In genomic region chr18:52992041-52992440, GRCh38 we compare ENCODE assay signal across 12 cellular contexts.
DNase-seq lines count a peak whose midpoint lies in the region; ATAC-seq and TF ChIP-seq lines count a peak whose summit lies in the region.
"Had no signal": no experiment of that assay in that cellular context is flagged by ENCODE, and none has a peak within 500 bp of the region (broad histone marks: within the 10 kb centered on the region; RNA-seq: fewer than 3 reads in every experiment).

No MANE protein-coding gene starts in this region.

- H3F3A ChIP-seq in MM.1S (ENCODE audit: insufficient read depth, low read length): no peaks in the 10 kb centered on the region

- POLR2A ChIA-PET in T-cell (lab: Charles Lee): no interaction called here

- no peaks in the 10 kb centered on the region for H4K20me1 ChIP-seq in MM.1S (ENCODE audit: insufficient read depth, low read length)

- no peak for ATAC-seq in T-cell (replicated peaks in 1 of 4)
- ATAC-seq: natural killer cell had no signal

- no peak overlapping the region for H3K4me2 ChIP-seq in MM.1S (ENCODE audit: low read depth, low read length)

- no peak overlapping the region for H3K27ac ChIP-seq in MM.1S (ENCODE audit: low read length)
- no peak overlapping the region for H3K27ac ChIP-seq in thyroid gland
- H3K27ac ChIP-seq: VCaP had no signal

- no peaks in the 10 kb centered on the region for H3K9me3 ChIP-seq in MM.1S (replicated peaks; ENCODE audit: insufficient read depth, low read length)
- H3K9me3 ChIP-seq in thyroid gland: no peaks in the 10 kb centered on the region

- CTCF ChIA-PET in T-cell (lab: Charles Lee): no interaction called here

- TF ChIP-seq CTCF in MM.1S (IDR thresholded peaks at IDR 0.05; ENCODE audit: low read length): peak; percentile 22; the same call in 1 of the 2 replicates
- peak; percentile 31 for TF ChIP-seq CTCF in astrocyte of the cerebellum (IDR thresholded peaks at IDR 0.05; ENCODE audit: low read depth, low read length, missing control alignments)
- TF ChIP-seq CTCF in nephron progenitor cell (IDR thresholded peaks at IDR 0.05): peak; percentile 22
- no peak for TF ChIP-seq CTCF in thyroid gland (IDR thresholded peaks at IDR 0.05)

- no peaks in the 10 kb centered on the region for H3K27me3 ChIP-seq in MM.1S (replicated peaks; ENCODE audit: insufficient read depth, low read length)
- H3K27me3 ChIP-seq in thyroid gland: no peaks in the 10 kb centered on the region

- no peaks in the 10 kb centered on the region for H3K9me3 Mint-ChIP-seq in nephron progenitor cell
- H3K9me3 Mint-ChIP-seq in T-cell: peaks cover 4 to 8% (median 6%) of the 10 kb centered on the region in 3 donors
- H3K9me3 Mint-ChIP-seq: activated T-helper 1 cell treated with anti-CD3 and anti-CD28 coated beads, Interleukin-12 subunit alpha, Interleukin-12 subunit beta, Interleukin-2, Interleukin-4 antibody, amounts not matched to agents 30 ng/mL and 10 ng/mL and 1 ng/mL, durations not matched to agents 14 hours and 24 hours and 36 hours had no signal

- 58 to 64% methylated on average over 6 of the region's 6 CpGs for WGBS in thyroid gland, 2 donors

- intact Hi-C loops in thyroid gland (cut with DNase I): no loop called here

- in situ Hi-C loops in astrocyte of the cerebellum (cut with HindIII; ENCODE audit: low sequenced_read_pairs): no loop called here

- H3K4me3 ChIP-seq in MM.1S (ENCODE audit: low read length): no peak overlapping the region
- no peak overlapping the region for H3K4me3 ChIP-seq in astrocyte of the cerebellum (ENCODE audit: low read depth, low read length)
- no peak overlapping the region for H3K4me3 ChIP-seq in thyroid gland (replicated peaks in 1 of 3)

- peaks cover 15% of the 10 kb centered on the region for H3K4me1 Mint-ChIP-seq in nephron progenitor cell
- H3K4me1 Mint-ChIP-seq in T-cell: no peaks in the 10 kb centered on the region
- H3K4me1 Mint-ChIP-seq: natural killer cell had no signal

- peak; percentile 1 for DNase-seq in ELF-1 (ENCODE audit: low read depth, low spot score)
- DNase-seq in MM.1S: no peak
- no peak for DNase-seq in astrocyte of the cerebellum (ENCODE audit: low read depth)
- no peak for DNase-seq in nephron progenitor cell
- no peak for DNase-seq in T-cell
- DNase-seq in thyroid gland: no peak
- no peak for DNase-seq in DMS79 (lab: John Stamatoyannopoulos, UW)
- DNase-seq: natural killer cell, NCI-H2029 treated with DMSO at 0.1 percent for 48 hours, SHP77 had no signal

- peaks cover 4% of the 10 kb centered on the region for H3K27me3 Mint-ChIP-seq in nephron progenitor cell (ENCODE audit: low read depth, poor library complexity)
- no peaks in the 10 kb centered on the region for H3K27me3 Mint-ChIP-seq in T-cell

- no peaks in the 10 kb centered on the region for H3K36me3 Mint-ChIP-seq in nephron progenitor cell (ENCODE audit: low read depth)
- no peaks in the 10 kb centered on the region for H3K36me3 Mint-ChIP-seq in T-cell
- H3K36me3 Mint-ChIP-seq: natural killer cell had no signal

- H3K4me1 ChIP-seq in MM.1S (ENCODE audit: low read length) (no peaks in the 10 kb centered on the region), thyroid gland (no peaks in the 10 kb centered on the region)

- no peaks in the 10 kb centered on the region for H3K9me2 ChIP-seq in MM.1S (replicated peaks; ENCODE audit: insufficient read depth, low read length)

- H3K9ac ChIP-seq in MM.1S (ENCODE audit: low read length): no peak overlapping the region

- no peak for TF ChIP-seq POLR2A in thyroid gland (IDR thresholded peaks at IDR 0.05)

- no peak overlapping the region for H2AFZ ChIP-seq in MM.1S (ENCODE audit: low read length)

- H3K4me3 Mint-ChIP-seq in nephron progenitor cell: no peak overlapping the region
- no peak overlapping the region for H3K4me3 Mint-ChIP-seq in T-cell
- H3K4me3 Mint-ChIP-seq: activated T-helper 1 cell treated with anti-CD3 and anti-CD28 coated beads, Interleukin-12 subunit alpha, Interleukin-12 subunit beta, Interleukin-2, Interleukin-4 antibody, amounts not matched to agents 30 ng/mL and 10 ng/mL and 1 ng/mL, durations not matched to agents 14 hours and 24 hours and 36 hours; natural killer cell had no signal

- H3K27ac Mint-ChIP-seq in nephron progenitor cell (no peak overlapping the region), T-cell (no peak overlapping the region)
- H3K27ac Mint-ChIP-seq: activated T-helper 1 cell treated with anti-CD3 and anti-CD28 coated beads, Interleukin-12 subunit alpha, Interleukin-12 subunit beta, Interleukin-2, Interleukin-4 antibody, amounts not matched to agents 30 ng/mL and 10 ng/mL and 1 ng/mL, durations not matched to agents 14 hours and 24 hours and 36 hours; natural killer cell had no signal

- H3K36me3 ChIP-seq in MM.1S (replicated peaks; ENCODE audit: insufficient read depth, low read length): no peaks in the 10 kb centered on the region
- no peaks in the 10 kb centered on the region for H3K36me3 ChIP-seq in thyroid gland

- no peaks in the 10 kb centered on the region for H3K79me2 ChIP-seq in MM.1S (ENCODE audit: low read length)

Comparison
In these comparisons a context has a peak if more than half of its experiments do, and no peak if none do; other contexts are left out.
1. CTCF ChIP-seq: peak in MM.1S (single experiment), astrocyte of the cerebellum (single experiment) and nephron progenitor cell (single experiment); none in thyroid gland (0 of 6).